ENCODE assay signal across 20 cellular contexts in the genomic region with DNA sequence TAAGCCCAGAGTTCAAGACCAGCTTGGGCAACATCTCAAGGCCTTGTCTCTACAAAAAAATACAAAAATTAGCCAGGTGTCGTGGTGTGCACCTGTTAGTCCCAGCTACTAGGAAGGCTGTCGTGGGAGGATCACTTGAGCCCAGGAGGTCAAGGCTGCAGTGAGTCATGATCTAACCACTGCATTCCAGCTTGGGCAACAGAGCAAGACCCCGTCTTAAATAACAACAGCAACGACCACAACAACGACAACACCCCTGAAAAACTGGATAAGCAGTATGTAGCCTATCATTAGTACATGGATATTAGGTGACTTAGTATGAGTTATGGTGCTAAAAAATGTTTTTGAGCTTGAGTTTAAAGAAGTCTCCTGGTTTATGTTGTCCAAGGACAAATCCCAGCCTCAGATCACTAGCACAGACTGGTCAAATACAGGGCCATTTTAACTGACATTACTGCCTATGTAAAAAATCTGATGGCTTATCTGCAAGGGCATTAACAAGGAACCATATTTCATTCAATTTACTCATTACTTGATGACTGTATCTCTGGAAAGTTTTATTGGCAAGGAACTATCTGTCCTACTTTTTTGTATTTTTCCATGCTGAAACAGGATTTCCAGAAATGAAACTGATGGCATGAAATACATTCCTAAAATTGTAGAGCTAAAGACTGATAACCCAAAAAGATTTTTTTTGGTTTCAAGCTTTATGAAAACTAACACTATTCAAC. TPM values are rescaled to one million over a fixed set of nuclear protein-coding genes. Genes with fewer than 3 reads are reported as not detected.
DNase-seq lines count a peak whose midpoint lies in the region; ATAC-seq and TF ChIP-seq lines count a peak whose summit lies in the region.
"Had no signal": no experiment of that assay in that cellular context is flagged by ENCODE, and none has a peak within 500 bp of the region (broad histone marks: within the 10 kb centered on the region; RNA-seq: fewer than 3 reads in every experiment).

No MANE protein-coding gene starts in this region.

- no peaks in the 10 kb centered on the region for H3K36me3 Mint-ChIP-seq in Calu3 (ENCODE audit: insufficient read depth, unreplicated experiment)
- H3K36me3 Mint-ChIP-seq in activated naive CD4-positive, alpha-beta T cell treated with anti-CD3 and anti-CD28 coated beads, Interleukin-2, amount 10 ng/mL, durations not matched to agents 7 days and 5 days: peaks cover 8% of the 10 kb centered on the region
- peaks cover 13% of the 10 kb centered on the region for H3K36me3 Mint-ChIP-seq in stimulated activated effector memory CD8-positive, alpha-beta T cell treated with anti-CD3 and anti-CD28 coated beads, Interleukin-12 subunit alpha, Interleukin-12 subunit beta, amount 100 ng/mL, for 72 hours

- H4K8ac ChIP-seq in mesenchymal stem cell (ENCODE audit: low read length): no peak overlapping the region
- no peak overlapping the region for H4K8ac ChIP-seq in neuronal stem cell (ENCODE audit: low read depth, low read length)

- H3K9me3 Mint-ChIP-seq in Calu3 (ENCODE audit: low read depth, unreplicated experiment): no peaks in the 10 kb centered on the region
- no peaks in the 10 kb centered on the region for H3K9me3 Mint-ChIP-seq in activated naive CD4-positive, alpha-beta T cell treated with anti-CD3 and anti-CD28 coated beads, Interleukin-2, amount 10 ng/mL, durations not matched to agents 7 days and 5 days
- H3K9me3 Mint-ChIP-seq in stimulated activated effector memory CD8-positive, alpha-beta T cell treated with anti-CD3 and anti-CD28 coated beads, Interleukin-12 subunit alpha, Interleukin-12 subunit beta, amount 100 ng/mL, for 72 hours: no peaks in the 10 kb centered on the region
- H3K9me3 Mint-ChIP-seq: activated CD4-positive, alpha-beta memory T cell treated with anti-CD3 and anti-CD28 coated beads for 36 hours; activated T-cell treated with anti-CD3 and anti-CD28 coated beads, Interleukin-2, amount 50 U/mL, for 72 hours had no signal

- peaks cover 6% of the 10 kb centered on the region for H3K4me1 ChIP-seq in mesenchymal stem cell (ENCODE audit: control insufficient read depth, insufficient read depth, low read depth, low read length)
- no peaks in the 10 kb centered on the region for H3K4me1 ChIP-seq in neuronal stem cell (ENCODE audit: control insufficient read depth in 2 of 2, insufficient read depth in 1 of 2, low read depth in 1 of 2, low read length in 2 of 2)
- H3K4me1 ChIP-seq: colonic mucosa, upper lobe of left lung had no signal

- H3K14ac ChIP-seq in mesenchymal stem cell (ENCODE audit: low read length in 2 of 2): no peak overlapping the region
- no peak overlapping the region for H3K14ac ChIP-seq in neuronal stem cell (ENCODE audit: low read length)

- DNase-seq in Calu3 (peak; percentile 36), LHCN-M2 (ENCODE audit: low read depth) (peak; percentile 91), astrocyte of the spinal cord (ENCODE audit: low read depth, low spot score) (peak; percentile 29), mesenchymal stem cell (peak; percentile 58), NCI-H1105 treated with DMSO at 0.1 percent for 48 hours (lab: John Stamatoyannopoulos, UW) (no peak), neuronal stem cell (ENCODE audit: low spot score) (no peak)
- DNase-seq in activated naive CD4-positive, alpha-beta T cell treated with anti-CD3 and anti-CD28 coated beads, Interleukin-2, amount 10 ng/mL, durations not matched to agents 7 days and 5 days: no peak
- no peak for DNase-seq in stimulated activated effector memory CD8-positive, alpha-beta T cell treated with anti-CD3 and anti-CD28 coated beads, Interleukin-12 subunit alpha, Interleukin-12 subunit beta, amount 100 ng/mL, for 72 hours (ENCODE audit: low spot score in 2 of 2)
- DNase-seq: activated CD4-positive, alpha-beta memory T cell treated with anti-CD3 and anti-CD28 coated beads for 36 hours; activated T-cell treated with anti-CD3 and anti-CD28 coated beads, Interleukin-2, amount 50 U/mL, for 72 hours; amygdala; colonic mucosa; heart left ventricle; Kasumi-1; midbrain; NCI-H1436 treated with DMSO at 0.1 percent for 48 hours; NCI-H446 treated with DMSO at 0.1 percent for 48 hours; occipital lobe; stimulated activated naive CD4-positive, alpha-beta T cell treated with Interleukin-2 at 50 U/mL for 16 hours; upper lobe of left lung had no signal

- BruUV-seq in Calu3 (replicated peaks; lab: Mats Ljungman, UMichigan): no TSS peak

- no peak overlapping the region for H2BK15ac ChIP-seq in mesenchymal stem cell (ENCODE audit: low read depth, poor library complexity, severe bottlenecking)
- no peak overlapping the region for H2BK15ac ChIP-seq in neuronal stem cell (ENCODE audit: low read length)

- H3K4ac ChIP-seq in mesenchymal stem cell (ENCODE audit: low read depth in 1 of 2, low read length in 2 of 2) (no peak overlapping the region), neuronal stem cell (ENCODE audit: low read length) (no peak overlapping the region)

- no peak overlapping the region for H2AFZ ChIP-seq in mesenchymal stem cell (ENCODE audit: low read depth, low read length)
- no peak overlapping the region for H2AFZ ChIP-seq in neuronal stem cell (ENCODE audit: low read length)

- H2BK5ac ChIP-seq in mesenchymal stem cell (ENCODE audit: low read depth, low read length, poor library complexity, severe bottlenecking) (peak overlapping the region; percentile 62), neuronal stem cell (ENCODE audit: low read length) (no peak overlapping the region)

- H4K91ac ChIP-seq in mesenchymal stem cell (ENCODE audit: low read length): no peak overlapping the region
- H4K91ac ChIP-seq in neuronal stem cell (ENCODE audit: low read depth, low read length, poor library complexity): no peak overlapping the region

- H3K9ac ChIP-seq in mesenchymal stem cell (ENCODE audit: low read length): peak overlapping the region; percentile 43
- H3K9ac ChIP-seq in neuronal stem cell (ENCODE audit: low read depth, low read length, poor library complexity): no peak overlapping the region

- H3K9me3 ChIP-seq in mesenchymal stem cell (ENCODE audit: control insufficient read depth, low read length) (no peaks in the 10 kb centered on the region), neuronal stem cell (replicated peaks in 1 of 2; ENCODE audit: control insufficient read depth in 2 of 2, insufficient read depth in 1 of 2, low read depth in 1 of 2, low read length in 2 of 2) (peaks cover 0 to 9% of the 10 kb centered on the region in 2 donors)
- H3K9me3 ChIP-seq: colonic mucosa, heart left ventricle, upper lobe of left lung had no signal

- H2BK120ac ChIP-seq in mesenchymal stem cell (ENCODE audit: low read depth, low read length) (no peak overlapping the region), neuronal stem cell (ENCODE audit: low read depth, low read length) (no peak overlapping the region)

- in situ Hi-C loops in astrocyte of the spinal cord (cut with HindIII; ENCODE audit: low sequenced_read_pairs): no loop called here

- no peaks in the 10 kb centered on the region for H3K27me3 Mint-ChIP-seq in Calu3 (ENCODE audit: unreplicated experiment)
- no peaks in the 10 kb centered on the region for H3K27me3 Mint-ChIP-seq in activated naive CD4-positive, alpha-beta T cell treated with anti-CD3 and anti-CD28 coated beads, Interleukin-2, amount 10 ng/mL, durations not matched to agents 7 days and 5 days
- H3K27me3 Mint-ChIP-seq: activated CD4-positive, alpha-beta memory T cell treated with anti-CD3 and anti-CD28 coated beads for 36 hours had no signal

- H3K36me3 ChIP-seq in mesenchymal stem cell (ENCODE audit: control insufficient read depth in 1 of 2, insufficient read depth in 2 of 2, low read depth in 1 of 2, low read length in 2 of 2) (no peaks in the 10 kb centered on the region), neuronal stem cell (replicated peaks in 1 of 2; ENCODE audit: control insufficient read depth in 2 of 2, insufficient read depth in 2 of 2, low read length in 2 of 2) (peaks cover 0 to 12% of the 10 kb centered on the region in 2 donors)
- H3K36me3 ChIP-seq: colonic mucosa, upper lobe of left lung had no signal

- no peak overlapping the region for H3K27ac Mint-ChIP-seq in Calu3 (ENCODE audit: unreplicated experiment)
- no peak overlapping the region for H3K27ac Mint-ChIP-seq in activated naive CD4-positive, alpha-beta T cell treated with anti-CD3 and anti-CD28 coated beads, Interleukin-2, amount 10 ng/mL, durations not matched to agents 7 days and 5 days
- H3K27ac Mint-ChIP-seq in stimulated activated effector memory CD8-positive, alpha-beta T cell treated with anti-CD3 and anti-CD28 coated beads, Interleukin-12 subunit alpha, Interleukin-12 subunit beta, amount 100 ng/mL, for 72 hours: no peak overlapping the region
- H3K27ac Mint-ChIP-seq: activated CD4-positive, alpha-beta memory T cell treated with anti-CD3 and anti-CD28 coated beads for 36 hours; activated T-cell treated with anti-CD3 and anti-CD28 coated beads, Interleukin-2, amount 50 U/mL, for 72 hours had no signal

- no peak for TF ChIP-seq CTCF in Calu3 (IDR thresholded peaks at IDR 0.05; ENCODE audit: unreplicated experiment)
- TF ChIP-seq CTCF in astrocyte of the spinal cord (IDR thresholded peaks at IDR 0.05; ENCODE audit: low read depth, low read length): no peak

- H3K27ac ChIP-seq in mesenchymal stem cell (ENCODE audit: low read length, poor library complexity, severe bottlenecking): peak overlapping the region; percentile 65
- no peak overlapping the region for H3K27ac ChIP-seq in neuronal stem cell (replicated peaks; ENCODE audit: low read length)
- H3K27ac ChIP-seq: colonic mucosa, heart left ventricle, upper lobe of left lung had no signal

- CTCF ChIA-PET in Calu3 (lab: Charles Lee): interaction anchor here (1.0 to 1.7 kb wide), 2 partner anchors 13 to 73 kb away, joined by 3 to 4 read pairs; no protein-coding TSS in a partner anchor
- CTCF ChIA-PET in activated naive CD4-positive, alpha-beta T cell treated with anti-CD3 and anti-CD28 coated beads, Interleukin-2, amount 10 ng/mL, durations not matched to agents 7 days and 5 days (lab: Charles Lee): no interaction called here

- H3K4me2 ChIP-seq in mesenchymal stem cell (ENCODE audit: low read length, poor library complexity, severe bottlenecking) (peak overlapping the region; percentile 10), neuronal stem cell (ENCODE audit: insufficient read depth, low read length, poor library complexity, severe bottlenecking) (no peak overlapping the region)

- H2BK12ac ChIP-seq in mesenchymal stem cell (ENCODE audit: low read length in 2 of 2) (no peak overlapping the region), neuronal stem cell (ENCODE audit: low read length) (no peak overlapping the region)

- peaks cover 9% of the 10 kb centered on the region for H3K4me1 Mint-ChIP-seq in Calu3 (ENCODE audit: low read depth, unreplicated experiment)
- no peaks in the 10 kb centered on the region for H3K4me1 Mint-ChIP-seq in activated naive CD4-positive, alpha-beta T cell treated with anti-CD3 and anti-CD28 coated beads, Interleukin-2, amount 10 ng/mL, durations not matched to agents 7 days and 5 days
- no peaks in the 10 kb centered on the region for H3K4me1 Mint-ChIP-seq in stimulated activated effector memory CD8-positive, alpha-beta T cell treated with anti-CD3 and anti-CD28 coated beads, Interleukin-12 subunit alpha, Interleukin-12 subunit beta, amount 100 ng/mL, for 72 hours

- H3K27me3 ChIP-seq in mesenchymal stem cell (ENCODE audit: control insufficient read depth in 1 of 2, insufficient read depth in 1 of 2, low read length in 2 of 2) (no peaks in the 10 kb centered on the region), neuronal stem cell (ENCODE audit: control insufficient read depth in 3 of 3, insufficient read depth in 3 of 3, low read depth in 1 of 3, low read length in 3 of 3) (no peaks in the 10 kb centered on the region)
- H3K27me3 ChIP-seq: colonic mucosa, heart left ventricle, upper lobe of left lung had no signal

- no peak overlapping the region for H2AK5ac ChIP-seq in mesenchymal stem cell (ENCODE audit: low read length, severe bottlenecking)
- H2AK5ac ChIP-seq in neuronal stem cell (ENCODE audit: low read depth, low read length): no peak overlapping the region

- intact Hi-C loops in Calu3 (cut with micrococcal nuclease; ENCODE audit: unreplicated experiment): no loop called here

- H3K18ac ChIP-seq in mesenchymal stem cell (ENCODE audit: low read depth in 1 of 2, low read length in 2 of 2) (no peak overlapping the region), neuronal stem cell (ENCODE audit: low read length) (no peak overlapping the region)

- H3K23ac ChIP-seq in mesenchymal stem cell (ENCODE audit: low read length in 2 of 2) (no peak overlapping the region), neuronal stem cell (ENCODE audit: low read depth, low read length, poor library complexity) (no peak overlapping the region)

- H3K79me1 ChIP-seq in mesenchymal stem cell (replicated peaks; ENCODE audit: low read length, poor library complexity, severe bottlenecking) (peaks cover 9% of the 10 kb centered on the region), neuronal stem cell (ENCODE audit: low read depth, low read length) (no peaks in the 10 kb centered on the region)

- H3K4me3 Mint-ChIP-seq in Calu3 (ENCODE audit: low read depth, unreplicated experiment): no peak overlapping the region
- no peak overlapping the region for H3K4me3 Mint-ChIP-seq in activated naive CD4-positive, alpha-beta T cell treated with anti-CD3 and anti-CD28 coated beads, Interleukin-2, amount 10 ng/mL, durations not matched to agents 7 days and 5 days
- no peak overlapping the region for H3K4me3 Mint-ChIP-seq in stimulated activated effector memory CD8-positive, alpha-beta T cell treated with anti-CD3 and anti-CD28 coated beads, Interleukin-12 subunit alpha, Interleukin-12 subunit beta, amount 100 ng/mL, for 72 hours
- H3K4me3 Mint-ChIP-seq: activated CD4-positive, alpha-beta memory T cell treated with anti-CD3 and anti-CD28 coated beads for 36 hours; activated T-cell treated with anti-CD3 and anti-CD28 coated beads, Interleukin-2, amount 50 U/mL, for 72 hours had no signal

- no peak for ATAC-seq in stimulated activated effector memory CD8-positive, alpha-beta T cell treated with anti-CD3 and anti-CD28 coated beads, Interleukin-12 subunit alpha, Interleukin-12 subunit beta, amount 100 ng/mL, for 72 hours
- ATAC-seq: activated T-cell treated with anti-CD3 and anti-CD28 coated beads, Interleukin-2, amount 50 U/mL, for 72 hours; heart left ventricle had no signal

- H3K4me3 ChIP-seq in astrocyte of the spinal cord (ENCODE audit: low read depth, low read length) (no peak overlapping the region), mesenchymal stem cell (ENCODE audit: insufficient read depth in 1 of 2, low read depth in 1 of 2, low read length in 2 of 2) (no peak overlapping the region), neuronal stem cell (ENCODE audit: low read length in 2 of 2) (no peak overlapping the region)
- H3K4me3 ChIP-seq: colonic mucosa, heart left ventricle, upper lobe of left lung had no signal

- WGBS in mesenchymal stem cell: 49% methylated on average over 2 of the region's 5 CpGs
- no CpG with 5 or more reads among the region's 5 CpGs for WGBS in neuronal stem cell (ENCODE audit: extremely low coverage in 2 of 2, insufficient read length in 2 of 2, insufficient replicate concordance in 1 of 2), 2 donors

RNA-seq across cellular contexts. Expression of gene C2CD3, which starts 23.4 kb away (rescaled TPM):
- 22.2 and 26.9 TPM in 2 replicates for total RNA-seq in Calu3 (2022)
- total RNA-seq in LHCN-M2 (2014; rRNA removed): 20.2 and 22.8 TPM in 2 replicates
- polyA plus RNA-seq in LHCN-M2 (2012): 18.9 TPM
- polyA plus RNA-seq in mesenchymal stem cell (2013, experiment 1 of 2): 6.8 TPM
- 6.0 TPM for polyA plus RNA-seq in mesenchymal stem cell (2013, experiment 2 of 2)
- polyA plus RNA-seq in neuronal stem cell (2013, experiment 1 of 2): 12.3 TPM
- 11.5 TPM for polyA plus RNA-seq in neuronal stem cell (2013, experiment 2 of 2)

RNA-seq across cellular contexts. Expression of gene PPME1, which starts 23.7 kb away (rescaled TPM):
- total RNA-seq in Calu3 (2022): 48.0 and 55.0 TPM in 2 replicates
- 60.3 and 73.5 TPM in 2 replicates for total RNA-seq in LHCN-M2 (2014; rRNA removed)
- 295 TPM for polyA plus RNA-seq in LHCN-M2 (2012)
- 47.7 TPM for polyA plus RNA-seq in mesenchymal stem cell (2013, experiment 1 of 2)
- polyA plus RNA-seq in mesenchymal stem cell (2013, experiment 2 of 2): 47.1 TPM
- polyA plus RNA-seq in neuronal stem cell (2013, experiment 1 of 2): 48.7 TPM
- 53.0 TPM for polyA plus RNA-seq in neuronal stem cell (2013, experiment 2 of 2)

Comparison
In these comparisons a context has a peak if more than half of its experiments do, and no peak if none do; other contexts are left out.
1. DNase-seq: peak in Calu3 (single experiment), LHCN-M2 (single experiment), astrocyte of the spinal cord (single experiment) and mesenchymal stem cell (single experiment); none in activated naive CD4-positive, alpha-beta T cell treated with anti-CD3 and anti-CD28 coated beads, Interleukin-2, amount 10 ng/mL, durations not matched to agents 7 days and 5 days (single experiment), NCI-H1105 treated with DMSO at 0.1 percent for 48 hours (single experiment), stimulated activated effector memory CD8-positive, alpha-beta T cell treated with anti-CD3 and anti-CD28 coated beads, Interleukin-12 subunit alpha, Interleukin-12 subunit beta, amount 100 ng/mL, for 72 hours (0 of 2) and neuronal stem cell (single experiment).